In the genomic region with DNA sequence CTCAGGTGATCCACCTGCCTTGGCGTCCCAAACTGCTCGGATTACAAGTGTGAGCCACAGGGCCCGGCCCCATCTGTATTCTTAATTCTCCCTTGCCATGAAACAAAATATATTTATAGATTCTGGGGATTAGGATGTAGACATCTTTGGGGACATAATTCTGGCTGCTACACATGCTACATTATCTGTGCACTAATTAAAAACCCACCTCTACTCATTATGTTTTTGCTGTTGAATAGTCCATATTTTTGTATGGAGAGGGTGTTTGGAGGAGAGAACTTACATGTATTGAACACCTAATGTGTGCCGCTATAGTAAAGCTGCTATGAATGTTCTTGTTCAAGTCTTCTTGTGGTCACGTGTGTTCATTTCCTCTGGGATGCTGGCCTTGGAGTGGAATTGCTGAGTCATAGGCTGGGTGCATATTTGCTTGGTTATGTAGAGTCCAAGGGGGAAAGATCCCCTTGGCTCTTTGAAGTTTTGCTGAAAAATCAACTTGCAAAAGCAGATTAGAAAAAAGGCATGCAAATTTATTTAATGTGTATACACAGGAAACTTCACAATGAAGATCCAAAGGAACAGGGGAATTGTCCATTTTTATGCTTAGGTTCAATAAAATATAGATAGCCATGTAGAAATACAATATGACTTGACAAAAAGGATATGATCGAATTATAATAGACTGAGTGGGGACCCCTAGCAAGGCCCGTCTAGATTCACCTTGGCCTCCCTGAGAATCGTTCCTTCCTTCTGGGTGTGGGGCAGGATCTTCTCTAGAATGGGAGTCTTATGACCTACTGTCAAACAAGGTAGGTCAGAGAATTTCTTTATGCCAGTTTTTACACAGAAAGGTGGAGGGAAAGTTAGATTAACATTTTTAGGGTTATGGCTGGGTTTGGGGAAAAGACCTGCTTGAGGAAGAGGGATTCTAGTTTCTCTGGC, we compare ENCODE assay signal across 1 cellular context.
TF ChIP-seq lines count a peak whose summit lies in the region.

No MANE protein-coding gene starts in this region.

TF ChIP-seq in SK-N-SH, 30 proteins besides CTCF, POLR2A, EP300 and RAD21:
- TF ChIP-seq GATA2 (CRISPR knock-in tag; IDR thresholded peaks at IDR 0.05) = no peak
- TF ChIP-seq USF1 (IDR thresholded peaks at IDR 0.05; ENCODE audit: borderline replicate concordance, low read depth) = peak; percentile 54; the same call in 1 of the 2 replicates
- TF ChIP-seq POLR2AphosphoS5 (IDR thresholded peaks at IDR 0.05; ENCODE audit: low read depth, low read length) = no peak
- peak; percentile 42; the same call in 1 of the 2 replicates for TF ChIP-seq FOSL2 (IDR thresholded peaks at IDR 0.05; ENCODE audit: borderline replicate concordance, low read depth)
